Comparison of ENCODE assay signal across 20 cellular contexts in genomic region chr3:37582117-37582516, GRCh38.
DNase-seq lines count a peak whose midpoint lies in the region; ATAC-seq and TF ChIP-seq lines count a peak whose summit lies in the region.
"Had no signal": no experiment of that assay in that cellular context is flagged by ENCODE, and none has a peak within 500 bp of the region (broad histone marks: within the 10 kb centered on the region; RNA-seq: fewer than 3 reads in every experiment).

No MANE protein-coding gene starts in this region.

- H3K27ac ChIP-seq in heart left ventricle (peak overlapping the region in 9 of 12 donors; percentile 4 to 65 (median 27)), right cardiac atrium (ENCODE audit: low read length) (no peak overlapping the region), coronary artery (peak overlapping the region; percentile 1 to 31), tibial artery (peak overlapping the region; percentile 39 to 51)
- H3K27ac ChIP-seq: BLaER1 had no signal

- H3K4me3 ChIP-seq in heart left ventricle (no peak overlapping the region), right cardiac atrium (ENCODE audit: low read length) (no peak overlapping the region), coronary artery (no peak overlapping the region), tibial artery (no peak overlapping the region)
- H3K4me3 ChIP-seq: BLaER1, MG63 had no signal

- H3K27me3 ChIP-seq in heart left ventricle (no peaks in the 10 kb centered on the region), right cardiac atrium (ENCODE audit: control insufficient read depth, insufficient read depth) (no peaks in the 10 kb centered on the region), tibial artery (no peaks in the 10 kb centered on the region)
- H3K27me3 ChIP-seq: BLaER1, MG63 had no signal

- H3K9me3 ChIP-seq in heart left ventricle, result peaks cover 0 to 7% (median 2%) of the 10 kb centered on the region in 12 donors
- H3K9me3 ChIP-seq in right cardiac atrium (ENCODE audit: control insufficient read depth, low read length), result no peaks in the 10 kb centered on the region
- peaks cover 0 to 3% (median 0%) of the 10 kb centered on the region in 3 donors for H3K9me3 ChIP-seq in tibial artery
- H3K9me3 ChIP-seq: MG63 had no signal

- H3K4me3 Mint-ChIP-seq in nephron progenitor cell, result no peak overlapping the region
- H3K4me3 Mint-ChIP-seq: CD4-positive, alpha-beta memory T cell; H9 had no signal

- peak overlapping the region; percentile 91 for H3K27ac Mint-ChIP-seq in nephron progenitor cell
- H3K27ac Mint-ChIP-seq: CD4-positive, alpha-beta memory T cell; H9 had no signal

- peaks cover 21% of the 10 kb centered on the region for H3K4me1 Mint-ChIP-seq in nephron progenitor cell
- H3K4me1 Mint-ChIP-seq: CD4-positive, alpha-beta memory T cell; H9 had no signal

- peaks cover 65% of the 10 kb centered on the region for H3K36me3 Mint-ChIP-seq in nephron progenitor cell (ENCODE audit: low read depth)
- H3K36me3 Mint-ChIP-seq: CD4-positive, alpha-beta memory T cell had no signal

- ATAC-seq in heart left ventricle, result peak in 1 of 4 donors; percentile 3
- no peak for ATAC-seq in right cardiac atrium

- intact Hi-C loops in heart left ventricle (cut with DNase I) (no loop called here), right cardiac atrium (cut with DNase I) (no loop called here), tibial artery (cut with DNase I; ENCODE audit: low total_unique reads) (no loop called here)

- no peak for TF ChIP-seq CTCF in heart left ventricle (IDR thresholded peaks at IDR 0.05)
- no peak for TF ChIP-seq CTCF in coronary artery (IDR thresholded peaks at IDR 0.05)
- no peak for TF ChIP-seq CTCF in nephron progenitor cell (IDR thresholded peaks at IDR 0.05)
- TF ChIP-seq CTCF in tibial artery (IDR thresholded peaks at IDR 0.05), result no peak

- peaks cover 27% of the 10 kb centered on the region for H3K9me3 Mint-ChIP-seq in nephron progenitor cell

- H3K4me1 ChIP-seq in heart left ventricle (peaks cover 0 to 41% (median 15%) of the 10 kb centered on the region in 12 donors), right cardiac atrium (ENCODE audit: control insufficient read depth, insufficient read depth, low read length) (no peaks in the 10 kb centered on the region), tibial artery (peaks cover 0 to 52% (median 14%) of the 10 kb centered on the region in 4 donors)
- H3K4me1 ChIP-seq: BLaER1 had no signal

- H3K27me3 Mint-ChIP-seq in nephron progenitor cell (ENCODE audit: low read depth, poor library complexity), result peaks cover 19% of the 10 kb centered on the region

- H3K36me3 ChIP-seq in heart left ventricle, result peaks cover 0 to 22% (median 0%) of the 10 kb centered on the region in 9 donors
- peaks cover 0 to 6% (median 0%) of the 10 kb centered on the region in 3 donors for H3K36me3 ChIP-seq in tibial artery
- H3K36me3 ChIP-seq: BLaER1, MG63 had no signal

- DNase-seq in heart left ventricle (no peak), right cardiac atrium (no peak), coronary artery (ENCODE audit: low spot score) (no peak), nephron progenitor cell (no peak), tibial artery (no peak), GOT3 (lab: John Stamatoyannopoulos, UW) (no peak), mesenteric fat pad (ENCODE audit: low spot score) (no peak)
- DNase-seq: CD4-positive, alpha-beta memory T cell; DMS153; GF-D8; H9; Kasumi-1; MG63; NCI-H1048; NCI-H1694; NCI-H226; NCI-H526 treated with DMSO at 0.1 percent for 48 hours; NK-92 treated with Interleukin-12 subunit alpha and Interleukin-12 subunit beta, amount 100 ng/mL, for 24 hours; Right ventricle myocardium superior had no signal

- TF ChIP-seq POLR2A in heart left ventricle (IDR thresholded peaks at IDR 0.05), result no peak
